Comparison of ENCODE assay signal across 21 cellular contexts in genomic region chr3:156620901-156621300, GRCh38. TPM values are rescaled to one million over a fixed set of nuclear protein-coding genes. Genes with fewer than 3 reads are reported as not detected.
DNase-seq lines count a peak whose midpoint lies in the region; ATAC-seq and TF ChIP-seq lines count a peak whose summit lies in the region.
"Had no signal": no experiment of that assay in that cellular context is flagged by ENCODE, and none has a peak within 500 bp of the region (broad histone marks: within the 10 kb centered on the region; RNA-seq: fewer than 3 reads in every experiment).

No MANE protein-coding gene starts in this region.

- no peak overlapping the region for H3K4me3 Mint-ChIP-seq in activated T-helper 17 cell treated with anti-CD3 and anti-CD28 coated beads, Interleukin-2, amount 50 U/mL, for 72 hours
- H3K4me3 Mint-ChIP-seq: activated CD8-positive, alpha-beta T cell treated with anti-CD3 and anti-CD28 coated beads, Interleukin-2, amount 10 ng/mL, durations not matched to agents 7 days and 5 days; IgD-negative memory B cell; natural killer cell treated with Interleukin-12 subunit alpha and Interleukin-12 subunit beta and Interleukin-15 and Interleukin-18, amount 100 ng/mL, for 72 hours had no signal

- no peaks in the 10 kb centered on the region for H3K9me3 ChIP-seq in WERI-Rb-1 (ENCODE audit: severe bottlenecking)
- H3K9me3 ChIP-seq: mucosa of descending colon, pancreas, upper lobe of left lung had no signal

- H3K27ac Mint-ChIP-seq in activated T-helper 17 cell treated with anti-CD3 and anti-CD28 coated beads, Interleukin-2, amount 50 U/mL, for 72 hours, result no peak overlapping the region
- H3K27ac Mint-ChIP-seq: activated CD8-positive, alpha-beta T cell treated with anti-CD3 and anti-CD28 coated beads, Interleukin-2, amount 10 ng/mL, durations not matched to agents 7 days and 5 days; IgD-negative memory B cell had no signal

- H3K27ac ChIP-seq in WERI-Rb-1, result no peak overlapping the region
- H3K27ac ChIP-seq: pancreas, upper lobe of left lung had no signal

- H3K4me3 ChIP-seq in WERI-Rb-1 (ENCODE audit: low read depth, low read length), result no peak overlapping the region
- H3K4me3 ChIP-seq: mucosa of descending colon, pancreas, upper lobe of left lung had no signal

- no peaks in the 10 kb centered on the region for H3K27me3 Mint-ChIP-seq in activated T-helper 17 cell treated with anti-CD3 and anti-CD28 coated beads, Interleukin-2, amount 50 U/mL, for 72 hours

- no peaks in the 10 kb centered on the region for H3K4me1 Mint-ChIP-seq in activated T-helper 17 cell treated with anti-CD3 and anti-CD28 coated beads, Interleukin-2, amount 50 U/mL, for 72 hours
- H3K4me1 Mint-ChIP-seq: IgD-negative memory B cell had no signal

- ATAC-seq in activated T-helper 17 cell treated with anti-CD3 and anti-CD28 coated beads, Interleukin-2, amount 50 U/mL, for 72 hours (replicated peaks), result peak; percentile 63
- no peak for ATAC-seq in HG02623 (IDR thresholded peaks at IDR 0.05; ENCODE audit: unreplicated experiment)
- ATAC-seq: activated CD8-positive, alpha-beta T cell treated with anti-CD3 and anti-CD28 coated beads, Interleukin-2, amount 10 ng/mL, durations not matched to agents 7 days and 5 days; natural killer cell treated with Interleukin-12 subunit alpha and Interleukin-12 subunit beta and Interleukin-15 and Interleukin-18, amount 100 ng/mL, for 72 hours; right cardiac atrium had no signal

- DNase-seq in EH (ENCODE audit: low read depth) (peak; percentile 63), HT1080 (ENCODE audit: low read depth) (peak; percentile 44), kidney tubule cell (ENCODE audit: low spot score) (peak; percentile 69), NCI-H345 (lab: John Stamatoyannopoulos, UW) (no peak), WERI-Rb-1 (no peak)
- DNase-seq in activated CD4-positive, CD25-positive, alpha-beta regulatory T cell (lab: John Stamatoyannopoulos, UW), result no peak
- DNase-seq: activated CD4-positive, alpha-beta T cell treated with anti-CD3 and anti-CD28 coated beads for 1 hour; activated CD8-positive, alpha-beta T cell treated with anti-CD3 and anti-CD28 coated beads, Interleukin-2, amount 10 ng/mL, durations not matched to agents 7 days and 5 days; activated effector memory CD4-positive, alpha-beta T cell treated with Interleukin-2 at 50 U/mL for 16 hours; cerebellar nuclear complex; pancreas; right cardiac atrium; stimulated activated CD4-positive, alpha-beta T cell treated with anti-CD3 and anti-CD28 coated beads, Interleukin-12 subunit alpha, Interleukin-12 subunit beta, amount 100 ng/mL, for 4 hours; stimulated activated CD4-positive, alpha-beta T cell treated with anti-CD3 and anti-CD28 coated beads, Interleukin-4, amount 100 ng/mL, for 1 hour; T-helper 1 cell; upper lobe of left lung had no signal

- TF ChIP-seq CTCF in WERI-Rb-1 (IDR thresholded peaks at IDR 0.05; ENCODE audit: low read depth, low read length), result no peak

- H3K36me3 ChIP-seq in WERI-Rb-1, result no peaks in the 10 kb centered on the region
- H3K36me3 ChIP-seq: pancreas, upper lobe of left lung had no signal

- H3K9me3 Mint-ChIP-seq in activated T-helper 17 cell treated with anti-CD3 and anti-CD28 coated beads, Interleukin-2, amount 50 U/mL, for 72 hours, result no peaks in the 10 kb centered on the region
- H3K9me3 Mint-ChIP-seq: natural killer cell treated with Interleukin-12 subunit alpha and Interleukin-12 subunit beta and Interleukin-15 and Interleukin-18, amount 100 ng/mL, for 72 hours had no signal

- no peaks in the 10 kb centered on the region for H3K27me3 ChIP-seq in WERI-Rb-1 (ENCODE audit: insufficient read depth, low read depth, severe bottlenecking)
- H3K27me3 ChIP-seq: pancreas, upper lobe of left lung had no signal

- no peaks in the 10 kb centered on the region for H3K36me3 Mint-ChIP-seq in activated T-helper 17 cell treated with anti-CD3 and anti-CD28 coated beads, Interleukin-2, amount 50 U/mL, for 72 hours (ENCODE audit: low read depth)
- H3K36me3 Mint-ChIP-seq: IgD-negative memory B cell; natural killer cell treated with Interleukin-12 subunit alpha and Interleukin-12 subunit beta and Interleukin-15 and Interleukin-18, amount 100 ng/mL, for 72 hours had no signal

RNA-seq across cellular contexts. Expression of gene TIPARP, which starts 53.5 kb away (rescaled TPM):
- 57.9 and 59.0 TPM in 2 replicates for total RNA-seq in HT1080 (2014; rRNA removed; shearing (Covaris generic))
- 31.9 and 34.8 TPM in 2 replicates for polyA plus RNA-seq in HT1080 (2015; cell fraction: cytosol; rRNA removed)
- 33.0 and 36.8 TPM in 2 replicates for polyA plus RNA-seq in HT1080 (2015; cell fraction: nucleus; rRNA removed)
- 10 to 100 TPM; 44.4 to 57.3 TPM for total RNA-seq in activated T-helper 17 cell treated with anti-CD3 and anti-CD28 coated beads, Interleukin-2, amount 50 U/mL, for 72 hours

Comparison
In these comparisons a context has a peak if more than half of its experiments do, and no peak if none do; other contexts are left out.
1. DNase-seq: peak in EH (single experiment), HT1080 (single experiment) and kidney tubule cell (single experiment); none in NCI-H345 (single experiment), activated CD4-positive, CD25-positive, alpha-beta regulatory T cell (0 of 4) and WERI-Rb-1 (single experiment).